ENCODE assay signal across 17 cellular contexts in the genomic region with DNA sequence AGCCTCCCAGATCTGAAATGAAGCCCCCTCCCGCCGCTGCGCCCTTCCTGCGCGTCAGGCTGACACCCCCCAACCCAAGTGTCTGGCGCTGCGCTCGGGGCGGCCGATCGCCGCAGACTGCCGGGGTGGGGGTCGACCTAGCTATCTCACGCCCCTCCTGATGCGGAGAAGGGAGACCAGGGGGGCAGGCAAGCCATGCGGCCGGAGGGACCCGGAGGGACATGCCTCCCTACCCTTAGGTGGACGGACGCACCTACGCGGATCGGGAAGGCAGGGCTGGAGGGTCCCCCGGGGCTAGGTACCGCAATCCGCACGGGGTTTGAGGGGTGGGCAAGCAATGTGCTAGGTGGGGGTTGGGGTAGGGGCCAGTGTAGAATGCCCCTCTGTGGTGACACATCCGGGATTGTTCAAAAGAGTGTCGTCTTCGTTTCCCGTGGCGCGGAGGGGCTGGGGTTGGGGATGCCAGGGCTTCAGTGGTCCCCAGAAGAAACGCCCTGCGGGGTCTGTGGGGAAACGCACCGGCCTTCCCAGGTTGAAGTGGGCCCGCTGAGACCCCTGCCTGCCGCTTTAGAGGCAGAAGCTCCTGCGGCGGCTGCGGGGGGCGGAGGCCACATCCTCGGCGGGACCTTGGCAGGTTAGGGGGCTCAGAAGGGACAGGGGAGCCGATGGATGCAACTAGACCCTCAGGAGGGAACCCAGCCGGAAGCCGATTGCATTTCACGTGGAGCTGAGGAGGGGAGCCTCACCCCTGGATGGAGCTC. TPM values are rescaled to one million over a fixed set of nuclear protein-coding genes. Genes with fewer than 3 reads are reported as not detected.
DNase-seq lines count a peak whose midpoint lies in the region; ATAC-seq, FAIRE-seq and TF ChIP-seq lines count a peak whose summit lies in the region.
"Had no signal": no experiment of that assay in that cellular context is flagged by ENCODE, and none has a peak within 500 bp of the region (broad histone marks: within the 10 kb centered on the region; RNA-seq: fewer than 3 reads in every experiment).

No MANE protein-coding gene starts in this region.

- H3K79me1 ChIP-seq in H1 (ENCODE audit: low read depth, low read length) = no peaks in the 10 kb centered on the region

- no peaks in the 10 kb centered on the region for H3K9me3 Mint-ChIP-seq in mesothelial cell of epicardium
- H3K9me3 Mint-ChIP-seq in activated T-cell treated with anti-CD3 and anti-CD28 coated beads, Interleukin-2, amount 50 U/mL, for 4 hours = no peaks in the 10 kb centered on the region
- H3K9me3 Mint-ChIP-seq: activated CD4-positive, alpha-beta T cell treated with anti-CD3 and anti-CD28 coated beads, Interleukin-2, amount 10 ng/mL, durations not matched to agents 24 days and 14 days had no signal

- no peak overlapping the region for H3K27ac Mint-ChIP-seq in mesothelial cell of epicardium
- H3K27ac Mint-ChIP-seq: activated CD4-positive, alpha-beta T cell treated with anti-CD3 and anti-CD28 coated beads, Interleukin-2, amount 10 ng/mL, durations not matched to agents 24 days and 14 days had no signal

- H3K27me3 ChIP-seq in H1 (replicated peaks in 1 of 4; ENCODE audit: control insufficient read depth in 3 of 4, extremely low read depth in 1 of 4, insufficient read depth in 3 of 4, low read length in 3 of 4) = peaks cover 3 to 37% (median 25%) of the 10 kb centered on the region in 4 experiments
- peaks cover 0 to 61% of the 10 kb centered on the region in 2 donors for H3K27me3 ChIP-seq in tibial artery

- peaks cover 14% of the 10 kb centered on the region; the same call in 1 of the 2 replicates for H3K23me2 ChIP-seq in H1 (ENCODE audit: low read depth, low read length)

- H3K4me1 ChIP-seq in H1 (replicated peaks in 1 of 4; ENCODE audit: control insufficient read depth in 3 of 4, insufficient read depth in 4 of 4, low read length in 3 of 4) (peaks cover 1 to 17% (median 8%) of the 10 kb centered on the region in 4 experiments), tibial artery (peaks cover 0 to 16% (median 13%) of the 10 kb centered on the region in 4 donors)
- H3K4me1 ChIP-seq: Caco-2, parathyroid adenoma had no signal

- peak overlapping the region; percentile 58 for H3K14ac ChIP-seq in H1 (ENCODE audit: insufficient read length)

- H3K27me3 Mint-ChIP-seq in mesothelial cell of epicardium (ENCODE audit: low read depth) = peaks cover 95% of the 10 kb centered on the region
- H3K27me3 Mint-ChIP-seq in activated T-cell treated with anti-CD3 and anti-CD28 coated beads, Interleukin-2, amount 50 U/mL, for 4 hours (ENCODE audit: low read depth) = peaks cover 39% of the 10 kb centered on the region

- no peak overlapping the region for H2BK15ac ChIP-seq in H1 (ENCODE audit: low read length)

- H3K9me3 ChIP-seq in H1 (ENCODE audit: insufficient read depth in 2 of 2, low read depth in 1 of 2, low read length in 1 of 2) = no peaks in the 10 kb centered on the region
- no peaks in the 10 kb centered on the region for H3K9me3 ChIP-seq in tibial artery
- H3K9me3 ChIP-seq: Caco-2 had no signal

- no peak overlapping the region for H2BK120ac ChIP-seq in H1 (replicated peaks; ENCODE audit: low read depth, low read length)

- peaks cover 6% of the 10 kb centered on the region for H3K4me1 Mint-ChIP-seq in mesothelial cell of epicardium
- H3K4me1 Mint-ChIP-seq in activated T-cell treated with anti-CD3 and anti-CD28 coated beads, Interleukin-2, amount 50 U/mL, for 4 hours (ENCODE audit: low read depth) = peaks cover 4% of the 10 kb centered on the region
- H3K4me1 Mint-ChIP-seq: activated CD4-positive, alpha-beta T cell treated with anti-CD3 and anti-CD28 coated beads, Interleukin-2, amount 10 ng/mL, durations not matched to agents 24 days and 14 days had no signal

- no peak for TF ChIP-seq CTCF in H1 (IDR thresholded peaks at IDR 0.05; ENCODE audit: control extremely low read depth in 1 of 3, insufficient read depth in 1 of 3, low read depth in 1 of 3, low read length in 3 of 3)
- TF ChIP-seq CTCF in mesothelial cell of epicardium (IDR thresholded peaks at IDR 0.05; ENCODE audit: unreplicated experiment) = no peak
- TF ChIP-seq CTCF in tibial artery (IDR thresholded peaks at IDR 0.05) = no peak
- TF ChIP-seq CTCF in omental fat pad (IDR thresholded peaks at IDR 0.05) = no peak

- H3K56ac ChIP-seq in H1 (replicated peaks; ENCODE audit: insufficient read length, low read depth, low read length) = no peak overlapping the region

- 8% methylated on average over 43 of the region's 50 CpGs; no CpG with 5 or more reads in 1 of the 2 experiments for WGBS in H1 (ENCODE audit: extremely low coverage in 1 of 2, insufficient coverage in 1 of 2, insufficient read length in 1 of 2, insufficient replicate concordance in 2 of 2, low coverage in 1 of 2, low lambda C conversion rate in 2 of 2, missing lambda C conversion rate in 1 of 2), 2 experiments

- H3K36me3 ChIP-seq in H1 (ENCODE audit: control insufficient read depth in 2 of 4, insufficient read depth in 4 of 4, low read length in 3 of 4) (no peaks in the 10 kb centered on the region), tibial artery (no peaks in the 10 kb centered on the region)

- H3K18ac ChIP-seq in H1 (ENCODE audit: extremely low read depth, low read length) = peak overlapping the region; percentile 38

- POLR2A ChIA-PET in H1 (lab: Charles Lee; ENCODE audit: partially characterized antibody) = interaction anchor here (0.7 to 1.3 kb wide), 3 partner anchors 61 to 115 kb away, joined by 3 to 4 read pairs (median 3); no protein-coding TSS in a partner anchor

- no peak overlapping the region for H2AK5ac ChIP-seq in H1 (ENCODE audit: low read depth, low read length)

- no peak overlapping the region for H2BK5ac ChIP-seq in H1 (ENCODE audit: low read depth, low read length)

- intact Hi-C loops in tibial artery (cut with DNase I; ENCODE audit: low total_unique reads) = no loop called here

- H4K20me1 ChIP-seq in H1 (replicated peaks in 1 of 2; ENCODE audit: control insufficient read depth in 1 of 2, insufficient read depth in 2 of 2, low read length in 2 of 2) = peaks cover 3 to 11% of the 10 kb centered on the region in 2 experiments

- H3K23ac ChIP-seq in H1 (ENCODE audit: insufficient read length) = no peak overlapping the region

- peak overlapping the region; percentile 65 for H3K4me3 Mint-ChIP-seq in mesothelial cell of epicardium
- H3K4me3 Mint-ChIP-seq in activated T-cell treated with anti-CD3 and anti-CD28 coated beads, Interleukin-2, amount 50 U/mL, for 4 hours = no peak overlapping the region
- H3K4me3 Mint-ChIP-seq: activated CD4-positive, alpha-beta T cell treated with anti-CD3 and anti-CD28 coated beads, Interleukin-2, amount 10 ng/mL, durations not matched to agents 24 days and 14 days had no signal

- no peak overlapping the region for H3K4ac ChIP-seq in H1 (replicated peaks; ENCODE audit: insufficient read length, low read depth, low read length)

- FAIRE-seq in H1 (lab: Jason Lieb, UNC) = no peak
- FAIRE-seq: kidney had no signal

- H2BK20ac ChIP-seq in H1 (ENCODE audit: low read length) = no peak overlapping the region

- CTCF ChIA-PET in H1 (lab: Charles Lee; ENCODE audit: partially characterized antibody) = interaction anchor here (0.8 to 52.0 kb wide), 10 partner anchors 6 to 185 kb away, joined by 3 to 880 read pairs (median 14); a partner anchor contains a TSS

- H2BK12ac ChIP-seq in H1 (ENCODE audit: low read depth, low read length) = no peak overlapping the region

- H3K4me2 ChIP-seq in H1 (ENCODE audit: insufficient read depth in 1 of 2, low read depth in 2 of 2, low read length in 2 of 2) = peak overlapping the region; percentile 86 to 99

- H4K5ac ChIP-seq in H1 (ENCODE audit: insufficient read length, low read depth, low read length) = no peak overlapping the region

- peak overlapping the region; percentile 60 for H4K8ac ChIP-seq in H1 (ENCODE audit: extremely low read depth, insufficient read depth, low read length)

- no peak for ATAC-seq in activated T-cell treated with anti-CD3 and anti-CD28 coated beads, Interleukin-2, amount 50 U/mL, for 4 hours
- no peak for ATAC-seq in omental fat pad (ENCODE audit: low FRiP score)

- peaks cover 0 to 3% of the 10 kb centered on the region in 2 experiments; a peak in 1 of 4 replicates for H3K79me2 ChIP-seq in H1 (ENCODE audit: control insufficient read depth in 1 of 2, insufficient read depth in 2 of 2, low read length in 2 of 2)
- H3K79me2 ChIP-seq: parathyroid adenoma had no signal

- H3K9ac ChIP-seq in H1 (replicated peaks in 1 of 4; ENCODE audit: extremely low read depth in 1 of 4, low read depth in 3 of 4, low read length in 3 of 4) = peak overlapping the region in 1 of 4 experiments; percentile 15; a peak in 2 of 7 replicates
- H3K9ac ChIP-seq: parathyroid adenoma had no signal

- peak overlapping the region; percentile 63 to 85 (median 66) for H3K4me3 ChIP-seq in H1 (ENCODE audit: extremely low read depth in 1 of 4, insufficient read depth in 2 of 4, low read depth in 3 of 4, low read length in 4 of 4)
- H3K4me3 ChIP-seq in tibial artery = peak overlapping the region; percentile 1 to 37

- no peak for TF ChIP-seq POLR2A in H1 (IDR thresholded peaks at IDR 0.05; ENCODE audit: control extremely low read depth in 1 of 2, low read depth in 2 of 2, low read length in 2 of 2)

- H2AFZ ChIP-seq in H1 (ENCODE audit: low read length) = no peak overlapping the region
- H2AFZ ChIP-seq: parathyroid adenoma had no signal

- DNase-seq in DMS 273 (lab: John Stamatoyannopoulos, UW; ENCODE audit: unreplicated experiment) (peak; percentile 67), DMS 273 treated with DMSO at 0.1 percent for 48 hours (lab: John Stamatoyannopoulos, UW) (no peak), H1 (ENCODE audit: low read depth in 1 of 2, low spot score in 2 of 2) (peak in 1 of 2 experiments; percentile 69), mesothelial cell of epicardium (ENCODE audit: low spot score in 2 of 2, unreplicated experiment in 2 of 2) (no peak), tibial artery (no peak), COR-L47 (lab: John Stamatoyannopoulos, UW) (no peak), omental fat pad (ENCODE audit: low spot score) (no peak)
- no peak for DNase-seq in activated T-cell treated with anti-CD3 and anti-CD28 coated beads, Interleukin-2, amount 50 U/mL, for 4 hours
- DNase-seq: activated CD4-positive, alpha-beta T cell treated with anti-CD3 and anti-CD28 coated beads, Interleukin-2, amount 10 ng/mL, durations not matched to agents 24 days and 14 days; Caco-2; GOT3; kidney; NCI-H146; stimulated activated CD4-positive, alpha-beta T cell treated with anti-CD3 and anti-CD28 coated beads, Interleukin-2, amount 100 ng/mL, for 48 hours; stimulated activated naive CD4-positive, alpha-beta T cell treated with Interleukin-2 at 50 U/mL for 16 hours had no signal

- no peak overlapping the region for H3K27ac ChIP-seq in H1 (ENCODE audit: low read depth, low read length)
- H3K27ac ChIP-seq in tibial artery = no peak overlapping the region
- H3K27ac ChIP-seq: 22Rv1, parathyroid adenoma had no signal

- H3K36me3 Mint-ChIP-seq in mesothelial cell of epicardium = no peaks in the 10 kb centered on the region
- no peaks in the 10 kb centered on the region for H3K36me3 Mint-ChIP-seq in activated T-cell treated with anti-CD3 and anti-CD28 coated beads, Interleukin-2, amount 50 U/mL, for 4 hours (ENCODE audit: insufficient read depth)

- TF ChIP-seq EP300 in H1 (IDR thresholded peaks at IDR 0.05; ENCODE audit: borderline replicate concordance in 1 of 2, low read depth in 2 of 2, low read length in 2 of 2) = no peak

- no peak overlapping the region for H4K91ac ChIP-seq in H1 (replicated peaks; ENCODE audit: insufficient read length, low read length)

- no peak for TF ChIP-seq RAD21 in H1 (IDR thresholded peaks at IDR 0.05 in 1 of 2, conservative IDR thresholded peaks at IDR 0.05 in 1 of 2; ENCODE audit: low read depth in 2 of 2, low read length in 2 of 2)

RNA-seq across cellular contexts. Expression of a gene that starts 0.9 kb away (rescaled TPM):
- total RNA-seq in H1 (2021; fragmentation: NEBNext Ultra II Directional; extraction: Animal tissue kit (Norgen Biotek cat#: 25700)) = 13.7 and 14.6 TPM in 2 replicates
- 14.4 and 16.4 TPM in 2 replicates for polyA plus RNA-seq in H1 (2011; rRNA removed)
- polyA plus RNA-seq in H1 (2011; cell fraction: cytosol; rRNA removed) = 15.8 TPM
- polyA plus RNA-seq in H1 (2011; cell fraction: nucleus; rRNA removed) = 20.0 TPM
- polyA plus RNA-seq in H1 (2012, experiment 1 of 2) = 11.8 to 14.0 TPM (median 12.5 TPM) in 4 replicates
- 6.5 TPM for polyA plus RNA-seq in H1 (2012, experiment 2 of 2)
- polyA plus RNA-seq in H1 (2013, experiment 1 of 2) = 6.0 TPM
- 6.7 TPM for polyA plus RNA-seq in H1 (2013, experiment 2 of 2)
- polyA minus RNA-seq in H1 (2011; rRNA and poly(A)+ RNA removed) = 56.9 and 70.7 TPM in 2 replicates
- 14.1 TPM for polyA minus RNA-seq in H1 (2011; cell fraction: cytosol; rRNA and poly(A)+ RNA removed)
- polyA minus RNA-seq in H1 (2011; cell fraction: nucleus; rRNA and poly(A)+ RNA removed) = 18.9 TPM
- total RNA-seq in mesothelial cell of epicardium = 0.18 to 0.38 TPM (median 0.36 TPM) in 3 replicates
- total RNA-seq in activated T-cell treated with anti-CD3 and anti-CD28 coated beads, Interleukin-2, amount 50 U/mL, for 4 hours = not detected
- 10 to 100 TPM in 3 of 4 donors, 1 to 10 TPM in 1; 3.3 to 60.4 (median 15.7) TPM for total RNA-seq in omental fat pad
- total RNA-seq: activated CD4-positive, alpha-beta T cell treated with anti-CD3 and anti-CD28 coated beads, Interleukin-2, amount 10 ng/mL, durations not matched to agents 24 days and 14 days; Caco-2; kidney had no signal
